ENCODE assay signal across 1 cellular context in the genomic region with DNA sequence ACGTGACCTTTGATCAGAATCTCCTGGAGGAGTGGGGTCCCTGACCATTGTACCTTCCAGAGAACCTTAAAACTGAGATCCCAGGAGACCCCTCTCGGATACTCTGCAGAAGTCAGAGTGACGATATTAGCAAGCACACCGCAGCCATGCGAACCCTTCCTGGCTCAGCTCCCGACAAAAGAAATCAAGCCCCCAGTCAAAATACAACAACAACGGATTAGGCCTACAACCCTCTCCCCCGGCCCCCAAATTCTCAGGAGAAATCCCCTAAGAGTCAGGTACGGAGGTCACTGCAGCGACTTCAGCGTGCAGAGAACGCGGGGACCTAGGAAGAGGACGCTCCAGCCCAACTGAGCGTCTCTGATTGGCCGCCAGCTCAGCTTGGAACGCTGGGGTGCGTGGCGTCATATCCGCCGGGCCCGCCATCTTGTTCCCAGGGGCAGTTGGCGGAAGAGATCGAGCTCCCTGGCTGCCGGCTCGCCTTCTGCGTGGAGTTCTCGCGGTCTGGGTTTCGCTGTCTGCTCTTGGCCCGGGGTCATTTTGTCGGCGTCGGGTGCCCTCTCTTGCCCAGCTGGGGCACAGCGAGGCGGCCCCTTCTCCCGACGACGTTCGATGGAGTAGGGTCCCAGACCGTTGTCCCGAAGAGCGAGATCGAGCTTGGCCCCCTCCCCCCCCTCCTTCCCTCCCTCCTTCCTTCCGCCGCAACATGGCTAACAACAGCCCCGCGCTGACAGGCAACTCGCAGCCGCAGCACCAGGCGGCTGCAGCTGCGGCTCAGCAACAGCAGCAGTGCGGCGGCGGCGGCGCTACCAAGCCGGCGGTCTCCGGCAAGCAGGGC.
TF ChIP-seq lines count a peak whose summit lies in the region.

A gene with protein sequence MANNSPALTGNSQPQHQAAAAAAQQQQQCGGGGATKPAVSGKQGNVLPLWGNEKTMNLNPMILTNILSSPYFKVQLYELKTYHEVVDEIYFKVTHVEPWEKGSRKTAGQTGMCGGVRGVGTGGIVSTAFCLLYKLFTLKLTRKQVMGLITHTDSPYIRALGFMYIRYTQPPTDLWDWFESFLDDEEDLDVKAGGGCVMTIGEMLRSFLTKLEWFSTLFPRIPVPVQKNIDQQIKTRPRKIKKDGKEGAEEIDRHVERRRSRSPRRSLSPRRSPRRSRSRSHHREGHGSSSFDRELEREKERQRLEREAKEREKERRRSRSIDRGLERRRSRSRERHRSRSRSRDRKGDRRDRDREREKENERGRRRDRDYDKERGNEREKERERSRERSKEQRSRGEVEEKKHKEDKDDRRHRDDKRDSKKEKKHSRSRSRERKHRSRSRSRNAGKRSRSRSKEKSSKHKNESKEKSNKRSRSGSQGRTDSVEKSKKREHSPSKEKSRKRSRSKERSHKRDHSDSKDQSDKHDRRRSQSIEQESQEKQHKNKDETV (plus strand): TSS at position 425 of the 838 bp plus-strand sequence. CDS start 282 bp downstream, at position 707.

TF ChIP-seq in HepG2, 621 proteins besides CTCF, POLR2A, EP300 and RAD21 (continued from another document and continues in another):
- TF ChIP-seq, protein P1, sequence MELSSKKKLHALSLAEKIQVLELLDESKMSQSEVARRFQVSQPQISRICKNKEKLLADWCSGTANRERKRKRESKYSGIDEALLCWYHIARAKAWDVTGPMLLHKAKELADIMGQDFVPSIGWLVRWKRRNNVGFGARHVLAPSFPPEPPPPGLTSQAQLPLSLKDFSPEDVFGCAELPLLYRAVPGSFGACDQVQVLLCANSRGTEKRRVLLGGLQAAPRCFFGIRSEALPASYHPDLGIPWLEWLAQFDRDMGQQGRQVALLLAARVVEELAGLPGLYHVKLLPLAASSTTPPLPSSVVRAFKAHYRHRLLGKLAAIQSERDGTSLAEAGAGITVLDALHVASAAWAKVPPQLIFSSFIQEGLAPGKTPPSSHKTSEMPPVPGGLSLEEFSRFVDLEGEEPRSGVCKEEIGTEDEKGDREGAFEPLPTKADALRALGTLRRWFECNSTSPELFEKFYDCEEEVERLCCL (CRISPR knock-in tag; IDR thresholded peaks at IDR 0.05; ENCODE audit: borderline replicate concordance) = no peak
- TF ChIP-seq TCF7 (IDR thresholded peaks at IDR 0.05; ENCODE audit: low read depth) = no peak
- TF ChIP-seq, protein P2, sequence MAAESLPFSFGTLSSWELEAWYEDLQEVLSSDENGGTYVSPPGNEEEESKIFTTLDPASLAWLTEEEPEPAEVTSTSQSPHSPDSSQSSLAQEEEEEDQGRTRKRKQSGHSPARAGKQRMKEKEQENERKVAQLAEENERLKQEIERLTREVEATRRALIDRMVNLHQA (CRISPR knock-in tag; IDR thresholded peaks at IDR 0.05) = no peak
- TF ChIP-seq ZNF589 (CRISPR knock-in tag; conservative IDR thresholded peaks at IDR 0.05) = 0 out of 2 replicates have a peak, but pooled peaks have one; percentile 39
- TF ChIP-seq, protein P3, sequence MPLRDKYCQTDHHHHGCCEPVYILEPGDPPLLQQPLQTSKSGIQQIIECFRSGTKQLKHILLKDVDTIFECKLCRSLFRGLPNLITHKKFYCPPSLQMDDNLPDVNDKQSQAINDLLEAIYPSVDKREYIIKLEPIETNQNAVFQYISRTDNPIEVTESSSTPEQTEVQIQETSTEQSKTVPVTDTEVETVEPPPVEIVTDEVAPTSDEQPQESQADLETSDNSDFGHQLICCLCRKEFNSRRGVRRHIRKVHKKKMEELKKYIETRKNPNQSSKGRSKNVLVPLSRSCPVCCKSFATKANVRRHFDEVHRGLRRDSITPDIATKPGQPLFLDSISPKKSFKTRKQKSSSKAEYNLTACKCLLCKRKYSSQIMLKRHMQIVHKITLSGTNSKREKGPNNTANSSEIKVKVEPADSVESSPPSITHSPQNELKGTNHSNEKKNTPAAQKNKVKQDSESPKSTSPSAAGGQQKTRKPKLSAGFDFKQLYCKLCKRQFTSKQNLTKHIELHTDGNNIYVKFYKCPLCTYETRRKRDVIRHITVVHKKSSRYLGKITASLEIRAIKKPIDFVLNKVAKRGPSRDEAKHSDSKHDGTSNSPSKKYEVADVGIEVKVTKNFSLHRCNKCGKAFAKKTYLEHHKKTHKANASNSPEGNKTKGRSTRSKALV (CRISPR knock-in tag; IDR thresholded peaks at IDR 0.05) = no peak
- TF ChIP-seq MATR3 (CRISPR knock-in tag; IDR thresholded peaks at IDR 0.05) = no peak
- no peak for TF ChIP-seq NCOA1 (CRISPR knock-in tag; IDR thresholded peaks at IDR 0.05)
- TF ChIP-seq, protein P4, sequence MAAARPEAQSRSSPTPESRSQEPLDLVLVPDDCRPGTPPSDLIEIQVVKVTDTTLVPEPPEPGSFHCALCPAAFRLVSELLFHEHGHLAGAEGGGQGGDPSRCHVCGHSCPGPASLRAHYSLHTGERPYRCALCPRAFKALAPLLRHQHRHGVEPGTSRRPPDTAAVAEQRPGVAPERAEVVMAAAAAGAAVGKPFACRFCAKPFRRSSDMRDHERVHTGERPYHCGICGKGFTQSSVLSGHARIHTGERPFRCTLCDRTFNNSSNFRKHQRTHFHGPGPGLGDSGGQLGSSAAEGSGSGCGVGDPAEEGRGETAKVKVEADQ (CRISPR knock-in tag; IDR thresholded peaks at IDR 0.05; ENCODE audit: borderline replicate concordance) = peak; percentile 51; the same call in 1 of the 2 replicates
- TF ChIP-seq, protein P5, sequence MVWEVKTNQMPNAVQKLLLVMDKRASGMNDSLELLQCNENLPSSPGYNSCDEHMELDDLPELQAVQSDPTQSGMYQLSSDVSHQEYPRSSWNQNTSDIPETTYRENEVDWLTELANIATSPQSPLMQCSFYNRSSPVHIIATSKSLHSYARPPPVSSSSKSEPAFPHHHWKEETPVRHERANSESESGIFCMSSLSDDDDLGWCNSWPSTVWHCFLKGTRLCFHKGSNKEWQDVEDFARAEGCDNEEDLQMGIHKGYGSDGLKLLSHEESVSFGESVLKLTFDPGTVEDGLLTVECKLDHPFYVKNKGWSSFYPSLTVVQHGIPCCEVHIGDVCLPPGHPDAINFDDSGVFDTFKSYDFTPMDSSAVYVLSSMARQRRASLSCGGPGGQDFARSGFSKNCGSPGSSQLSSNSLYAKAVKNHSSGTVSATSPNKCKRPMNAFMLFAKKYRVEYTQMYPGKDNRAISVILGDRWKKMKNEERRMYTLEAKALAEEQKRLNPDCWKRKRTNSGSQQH (CRISPR knock-in tag; IDR thresholded peaks at IDR 0.05; ENCODE audit: low read depth) = peak; percentile 61; the same call in 1 of the 2 replicates
- TF ChIP-seq ZSCAN20 (CRISPR knock-in tag; IDR thresholded peaks at IDR 0.05; ENCODE audit: borderline replicate concordance) = peak; percentile 74; the same call in 1 of the 2 replicates
- no peak; the same call in 1 of the 2 replicates for TF ChIP-seq HOXA9 (CRISPR knock-in tag; IDR thresholded peaks at IDR 0.05; ENCODE audit: borderline replicate concordance)
- peak; percentile 88 for TF ChIP-seq TEAD3 (CRISPR knock-in tag; optimal IDR thresholded peaks at IDR 0.05; ENCODE audit: borderline replicate concordance)
- TF ChIP-seq CBX5 (CRISPR knock-in tag; IDR thresholded peaks at IDR 0.05; ENCODE audit: borderline replicate concordance) = 0 out of 2 replicates have a peak, but pooled peaks have one; percentile 42
- TF ChIP-seq ZFY (CRISPR knock-in tag; IDR thresholded peaks at IDR 0.05) = peak; percentile 70
- no peak for TF ChIP-seq ZNF354B (CRISPR knock-in tag; IDR thresholded peaks at IDR 0.05)
- TF ChIP-seq MEIS2 (CRISPR knock-in tag; IDR thresholded peaks at IDR 0.05) = peak; percentile 62; the same call in 1 of the 2 replicates
- TF ChIP-seq ZNF772 (CRISPR knock-in tag; IDR thresholded peaks at IDR 0.05) = no peak; the same call in 1 of the 2 replicates
- TF ChIP-seq, protein P6, sequence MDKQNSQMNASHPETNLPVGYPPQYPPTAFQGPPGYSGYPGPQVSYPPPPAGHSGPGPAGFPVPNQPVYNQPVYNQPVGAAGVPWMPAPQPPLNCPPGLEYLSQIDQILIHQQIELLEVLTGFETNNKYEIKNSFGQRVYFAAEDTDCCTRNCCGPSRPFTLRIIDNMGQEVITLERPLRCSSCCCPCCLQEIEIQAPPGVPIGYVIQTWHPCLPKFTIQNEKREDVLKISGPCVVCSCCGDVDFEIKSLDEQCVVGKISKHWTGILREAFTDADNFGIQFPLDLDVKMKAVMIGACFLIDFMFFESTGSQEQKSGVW (CRISPR knock-in tag; IDR thresholded peaks at IDR 0.05; ENCODE audit: borderline replicate concordance) = no peak
- TF ChIP-seq ZNF335 (CRISPR knock-in tag; IDR thresholded peaks at IDR 0.05) = peak; percentile 63; the same call in 1 of the 2 replicates
- TF ChIP-seq FOXA3 (CRISPR knock-in tag; IDR thresholded peaks at IDR 0.05) = peak; percentile 26; the same call in 1 of the 2 replicates
- TF ChIP-seq, protein P7, sequence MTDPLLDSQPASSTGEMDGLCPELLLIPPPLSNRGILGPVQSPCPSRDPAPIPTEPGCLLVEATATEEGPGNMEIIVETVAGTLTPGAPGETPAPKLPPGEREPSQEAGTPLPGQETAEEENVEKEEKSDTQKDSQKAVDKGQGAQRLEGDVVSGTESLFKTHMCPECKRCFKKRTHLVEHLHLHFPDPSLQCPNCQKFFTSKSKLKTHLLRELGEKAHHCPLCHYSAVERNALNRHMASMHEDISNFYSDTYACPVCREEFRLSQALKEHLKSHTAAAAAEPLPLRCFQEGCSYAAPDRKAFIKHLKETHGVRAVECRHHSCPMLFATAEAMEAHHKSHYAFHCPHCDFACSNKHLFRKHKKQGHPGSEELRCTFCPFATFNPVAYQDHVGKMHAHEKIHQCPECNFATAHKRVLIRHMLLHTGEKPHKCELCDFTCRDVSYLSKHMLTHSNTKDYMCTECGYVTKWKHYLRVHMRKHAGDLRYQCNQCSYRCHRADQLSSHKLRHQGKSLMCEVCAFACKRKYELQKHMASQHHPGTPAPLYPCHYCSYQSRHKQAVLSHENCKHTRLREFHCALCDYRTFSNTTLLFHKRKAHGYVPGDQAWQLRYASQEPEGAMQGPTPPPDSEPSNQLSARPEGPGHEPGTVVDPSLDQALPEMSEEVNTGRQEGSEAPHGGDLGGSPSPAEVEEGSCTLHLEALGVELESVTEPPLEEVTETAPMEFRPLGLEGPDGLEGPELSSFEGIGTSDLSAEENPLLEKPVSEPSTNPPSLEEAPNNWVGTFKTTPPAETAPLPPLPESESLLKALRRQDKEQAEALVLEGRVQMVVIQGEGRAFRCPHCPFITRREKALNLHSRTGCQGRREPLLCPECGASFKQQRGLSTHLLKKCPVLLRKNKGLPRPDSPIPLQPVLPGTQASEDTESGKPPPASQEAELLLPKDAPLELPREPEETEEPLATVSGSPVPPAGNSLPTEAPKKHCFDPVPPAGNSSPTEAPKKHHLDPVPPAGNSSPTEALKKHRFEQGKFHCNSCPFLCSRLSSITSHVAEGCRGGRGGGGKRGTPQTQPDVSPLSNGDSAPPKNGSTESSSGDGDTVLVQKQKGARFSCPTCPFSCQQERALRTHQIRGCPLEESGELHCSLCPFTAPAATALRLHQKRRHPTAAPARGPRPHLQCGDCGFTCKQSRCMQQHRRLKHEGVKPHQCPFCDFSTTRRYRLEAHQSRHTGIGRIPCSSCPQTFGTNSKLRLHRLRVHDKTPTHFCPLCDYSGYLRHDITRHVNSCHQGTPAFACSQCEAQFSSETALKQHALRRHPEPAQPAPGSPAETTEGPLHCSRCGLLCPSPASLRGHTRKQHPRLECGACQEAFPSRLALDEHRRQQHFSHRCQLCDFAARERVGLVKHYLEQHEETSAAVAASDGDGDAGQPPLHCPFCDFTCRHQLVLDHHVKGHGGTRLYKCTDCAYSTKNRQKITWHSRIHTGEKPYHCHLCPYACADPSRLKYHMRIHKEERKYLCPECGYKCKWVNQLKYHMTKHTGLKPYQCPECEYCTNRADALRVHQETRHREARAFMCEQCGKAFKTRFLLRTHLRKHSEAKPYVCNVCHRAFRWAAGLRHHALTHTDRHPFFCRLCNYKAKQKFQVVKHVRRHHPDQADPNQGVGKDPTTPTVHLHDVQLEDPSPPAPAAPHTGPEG (CRISPR knock-in tag; IDR thresholded peaks at IDR 0.05) = no peak
- peak; percentile 79; the same call in 1 of the 2 replicates for TF ChIP-seq ZNF703 (CRISPR knock-in tag; IDR thresholded peaks at IDR 0.05; ENCODE audit: borderline replicate concordance)
- peak; percentile 89 for TF ChIP-seq THAP11 (CRISPR knock-in tag; IDR thresholded peaks at IDR 0.05)
- TF ChIP-seq, protein P8, sequence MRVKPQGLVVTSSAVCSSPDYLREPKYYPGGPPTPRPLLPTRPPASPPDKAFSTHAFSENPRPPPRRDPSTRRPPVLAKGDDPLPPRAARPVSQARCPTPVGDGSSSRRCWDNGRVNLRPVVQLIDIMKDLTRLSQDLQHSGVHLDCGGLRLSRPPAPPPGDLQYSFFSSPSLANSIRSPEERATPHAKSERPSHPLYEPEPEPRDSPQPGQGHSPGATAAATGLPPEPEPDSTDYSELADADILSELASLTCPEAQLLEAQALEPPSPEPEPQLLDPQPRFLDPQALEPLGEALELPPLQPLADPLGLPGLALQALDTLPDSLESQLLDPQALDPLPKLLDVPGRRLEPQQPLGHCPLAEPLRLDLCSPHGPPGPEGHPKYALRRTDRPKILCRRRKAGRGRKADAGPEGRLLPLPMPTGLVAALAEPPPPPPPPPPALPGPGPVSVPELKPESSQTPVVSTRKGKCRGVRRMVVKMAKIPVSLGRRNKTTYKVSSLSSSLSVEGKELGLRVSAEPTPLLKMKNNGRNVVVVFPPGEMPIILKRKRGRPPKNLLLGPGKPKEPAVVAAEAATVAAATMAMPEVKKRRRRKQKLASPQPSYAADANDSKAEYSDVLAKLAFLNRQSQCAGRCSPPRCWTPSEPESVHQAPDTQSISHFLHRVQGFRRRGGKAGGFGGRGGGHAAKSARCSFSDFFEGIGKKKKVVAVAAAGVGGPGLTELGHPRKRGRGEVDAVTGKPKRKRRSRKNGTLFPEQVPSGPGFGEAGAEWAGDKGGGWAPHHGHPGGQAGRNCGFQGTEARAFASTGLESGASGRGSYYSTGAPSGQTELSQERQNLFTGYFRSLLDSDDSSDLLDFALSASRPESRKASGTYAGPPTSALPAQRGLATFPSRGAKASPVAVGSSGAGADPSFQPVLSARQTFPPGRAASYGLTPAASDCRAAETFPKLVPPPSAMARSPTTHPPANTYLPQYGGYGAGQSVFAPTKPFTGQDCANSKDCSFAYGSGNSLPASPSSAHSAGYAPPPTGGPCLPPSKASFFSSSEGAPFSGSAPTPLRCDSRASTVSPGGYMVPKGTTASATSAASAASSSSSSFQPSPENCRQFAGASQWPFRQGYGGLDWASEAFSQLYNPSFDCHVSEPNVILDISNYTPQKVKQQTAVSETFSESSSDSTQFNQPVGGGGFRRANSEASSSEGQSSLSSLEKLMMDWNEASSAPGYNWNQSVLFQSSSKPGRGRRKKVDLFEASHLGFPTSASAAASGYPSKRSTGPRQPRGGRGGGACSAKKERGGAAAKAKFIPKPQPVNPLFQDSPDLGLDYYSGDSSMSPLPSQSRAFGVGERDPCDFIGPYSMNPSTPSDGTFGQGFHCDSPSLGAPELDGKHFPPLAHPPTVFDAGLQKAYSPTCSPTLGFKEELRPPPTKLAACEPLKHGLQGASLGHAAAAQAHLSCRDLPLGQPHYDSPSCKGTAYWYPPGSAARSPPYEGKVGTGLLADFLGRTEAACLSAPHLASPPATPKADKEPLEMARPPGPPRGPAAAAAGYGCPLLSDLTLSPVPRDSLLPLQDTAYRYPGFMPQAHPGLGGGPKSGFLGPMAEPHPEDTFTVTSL (CRISPR knock-in tag; IDR thresholded peaks at IDR 0.05; ENCODE audit: borderline replicate concordance) = no peak
